Comparison of ENCODE assay signal across 18 cellular contexts in the genomic region with DNA sequence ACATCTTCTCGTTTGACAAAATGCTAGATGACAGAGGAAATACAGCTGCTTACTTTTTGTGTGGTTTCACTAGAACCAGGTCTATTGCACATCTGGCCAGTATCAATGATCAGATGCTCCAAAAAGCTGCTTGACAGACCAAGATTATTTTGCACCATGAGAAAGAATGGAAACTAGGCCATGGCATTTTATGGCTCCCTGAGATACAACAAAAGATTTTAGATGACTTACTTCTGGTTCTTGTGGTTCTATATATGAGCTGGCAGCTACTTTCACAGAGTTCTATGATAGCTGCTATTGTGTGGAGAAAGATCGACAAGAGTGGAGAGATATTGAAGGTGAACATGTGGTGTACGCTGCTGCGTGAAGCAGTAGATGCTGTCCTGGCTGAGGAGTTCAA. TPM values are rescaled to one million over a fixed set of nuclear protein-coding genes. Genes with fewer than 3 reads are reported as not detected.
DNase-seq lines count a peak whose midpoint lies in the region; ATAC-seq lines count a peak whose summit lies in the region.
"Had no signal": no experiment of that assay in that cellular context is flagged by ENCODE, and none has a peak within 500 bp of the region (broad histone marks: within the 10 kb centered on the region; RNA-seq: fewer than 3 reads in every experiment).

No MANE protein-coding gene starts in this region.

- no peak overlapping the region for H4K8ac ChIP-seq in trophoblast cell (ENCODE audit: low read depth, low read length)

- no peak overlapping the region for H2BK120ac ChIP-seq in trophoblast cell (ENCODE audit: insufficient read depth, low read length, poor library complexity)

- peak overlapping the region; percentile 1 for H3K27ac Mint-ChIP-seq in activated CD8-positive, alpha-beta memory T cell treated with anti-CD3 and anti-CD28 coated beads, Interleukin-2, amount 10 ng/mL, durations not matched to agents 7 days and 5 days
- H3K27ac Mint-ChIP-seq: activated naive CD8-positive, alpha-beta T cell had no signal

- no peaks in the 10 kb centered on the region for H3K4me1 ChIP-seq in trophoblast cell (ENCODE audit: control insufficient read depth in 1 of 2, insufficient read depth in 2 of 2, low read length in 2 of 2)
- H3K4me1 ChIP-seq: gastroesophageal sphincter had no signal

- no peak overlapping the region for H2BK12ac ChIP-seq in trophoblast cell (ENCODE audit: low read length)

- no peaks in the 10 kb centered on the region for H3K36me3 ChIP-seq in trophoblast cell (ENCODE audit: control insufficient read depth in 1 of 2, insufficient read depth in 2 of 2, low read length in 2 of 2)
- H3K36me3 ChIP-seq: gastroesophageal sphincter, thoracic aorta had no signal

- H2AK5ac ChIP-seq in trophoblast cell (ENCODE audit: low read length), result no peak overlapping the region

- no peaks in the 10 kb centered on the region for H3K27me3 ChIP-seq in trophoblast cell (ENCODE audit: insufficient read depth, low read length)
- H3K27me3 ChIP-seq: gastroesophageal sphincter had no signal

- no peak overlapping the region for H3K27ac ChIP-seq in trophoblast cell (ENCODE audit: low read depth, low read length)
- H3K27ac ChIP-seq: gastroesophageal sphincter, thoracic aorta had no signal

- H3K79me2 ChIP-seq in trophoblast cell (ENCODE audit: control insufficient read depth, insufficient read depth, low read length, poor library complexity), result no peaks in the 10 kb centered on the region

- no peak overlapping the region for H3K4me3 ChIP-seq in trophoblast cell (ENCODE audit: low read depth, low read length)
- H3K4me3 ChIP-seq: gastroesophageal sphincter, thoracic aorta had no signal

- no peak overlapping the region for H3K4ac ChIP-seq in trophoblast cell (ENCODE audit: low read depth, low read length)

- peaks cover 32% of the 10 kb centered on the region for H3K4me1 Mint-ChIP-seq in activated CD8-positive, alpha-beta memory T cell treated with anti-CD3 and anti-CD28 coated beads, Interleukin-2, amount 10 ng/mL, durations not matched to agents 7 days and 5 days

- no CpG with 5 or more reads among the region's 4 CpGs for WGBS in trophoblast cell (ENCODE audit: extremely low coverage, insufficient coverage, insufficient read length)

- peaks cover 4% of the 10 kb centered on the region for H3K36me3 Mint-ChIP-seq in activated CD8-positive, alpha-beta memory T cell treated with anti-CD3 and anti-CD28 coated beads, Interleukin-2, amount 10 ng/mL, durations not matched to agents 7 days and 5 days

- no peak overlapping the region for H4K91ac ChIP-seq in trophoblast cell (ENCODE audit: low read depth, low read length)

- no peak overlapping the region for H3K9ac ChIP-seq in trophoblast cell (ENCODE audit: low read length)

- H3K4me2 ChIP-seq in trophoblast cell (ENCODE audit: low read length), result no peak overlapping the region

- H3K18ac ChIP-seq in trophoblast cell (ENCODE audit: low read length), result no peak overlapping the region

- no peaks in the 10 kb centered on the region for H3K9me3 ChIP-seq in trophoblast cell (ENCODE audit: insufficient read depth, low read depth, low read length)
- H3K9me3 ChIP-seq: gastroesophageal sphincter, thoracic aorta had no signal

- H3K79me1 ChIP-seq in trophoblast cell (ENCODE audit: low read length), result no peaks in the 10 kb centered on the region

- peak; percentile 87 for ATAC-seq in activated CD8-positive, alpha-beta memory T cell treated with anti-CD3 and anti-CD28 coated beads, Interleukin-2, amount 10 ng/mL, durations not matched to agents 7 days and 5 days
- peak; percentile 53 for ATAC-seq in GM19455 (IDR thresholded peaks at IDR 0.05; ENCODE audit: unreplicated experiment)
- peak; percentile 79 for ATAC-seq in HG03442 (IDR thresholded peaks at IDR 0.05; ENCODE audit: unreplicated experiment)
- ATAC-seq in stimulated activated naive CD8-positive, alpha-beta T cell treated with anti-CD3 and anti-CD28 coated beads, Interleukin-15, Interleukin-2, amounts not matched to agents 100 U/mL and 50 U/mL, for 24 hours, result peak; percentile 94
- no peak for ATAC-seq in HG03139 (IDR thresholded peaks at IDR 0.05; ENCODE audit: unreplicated experiment)
- ATAC-seq: gastroesophageal sphincter, Right ventricle myocardium inferior had no signal

- peaks cover 58% of the 10 kb centered on the region for H3K27me3 Mint-ChIP-seq in activated CD8-positive, alpha-beta memory T cell treated with anti-CD3 and anti-CD28 coated beads, Interleukin-2, amount 10 ng/mL, durations not matched to agents 7 days and 5 days

- no peak overlapping the region for H3K4me3 Mint-ChIP-seq in activated CD8-positive, alpha-beta memory T cell treated with anti-CD3 and anti-CD28 coated beads, Interleukin-2, amount 10 ng/mL, durations not matched to agents 7 days and 5 days
- H3K4me3 Mint-ChIP-seq: activated naive CD8-positive, alpha-beta T cell had no signal

- CTCF ChIA-PET in activated CD8-positive, alpha-beta memory T cell treated with anti-CD3 and anti-CD28 coated beads, Interleukin-2, amount 10 ng/mL, durations not matched to agents 7 days and 5 days (lab: Charles Lee), result no interaction called here

- H2BK5ac ChIP-seq in trophoblast cell (ENCODE audit: low read depth, low read length, poor library complexity), result no peak overlapping the region

- H4K12ac ChIP-seq in trophoblast cell (ENCODE audit: low read depth, low read length), result no peak overlapping the region

- H2AFZ ChIP-seq in trophoblast cell (ENCODE audit: insufficient read depth, low read length, poor library complexity), result no peak overlapping the region

- no peak overlapping the region for H3K14ac ChIP-seq in trophoblast cell (ENCODE audit: low read length)

- no peak overlapping the region for H3K23ac ChIP-seq in trophoblast cell (ENCODE audit: low read length)

- DNase-seq in activated CD8-positive, alpha-beta memory T cell treated with anti-CD3 and anti-CD28 coated beads, Interleukin-2, amount 10 ng/mL, durations not matched to agents 7 days and 5 days, result no peak
- no peak for DNase-seq in activated CD8-positive, alpha-beta memory T cell treated with anti-CD3 and anti-CD28 coated beads for 24 hours
- DNase-seq in stimulated activated naive CD8-positive, alpha-beta T cell treated with anti-CD3 and anti-CD28 coated beads, Interleukin-15, Interleukin-2, amounts not matched to agents 100 U/mL and 50 U/mL, for 24 hours, result no peak
- DNase-seq in trophoblast cell (no peak), superior temporal gyrus (ENCODE audit: extremely low spot score) (no peak)
- DNase-seq: activated CD4-positive, alpha-beta T cell treated with anti-CD3 and anti-CD28 coated beads, Interleukin-2, amount 50 U/mL, for 4 hours; KG1; occipital lobe; small intestine had no signal

- H3K9me3 Mint-ChIP-seq in activated CD8-positive, alpha-beta memory T cell treated with anti-CD3 and anti-CD28 coated beads, Interleukin-2, amount 10 ng/mL, durations not matched to agents 7 days and 5 days (ENCODE audit: low read depth), result peaks cover 3% of the 10 kb centered on the region

RNA-seq across cellular contexts. Expression of gene PPFIBP1, which starts 25.8 kb away (rescaled TPM):
- total RNA-seq in activated CD8-positive, alpha-beta memory T cell treated with anti-CD3 and anti-CD28 coated beads, Interleukin-2, amount 10 ng/mL, durations not matched to agents 7 days and 5 days, result 10 to 100 TPM in 1 of 2 experiments, 1 to 10 TPM in 1; 5.4 to 23.2 TPM
- polyA plus RNA-seq in trophoblast cell (2013), result 104 and 107 TPM in 2 replicates

RNA-seq across cellular contexts. Expression of gene SMCO2, which starts 51.6 kb away (rescaled TPM):
- under 1 TPM; 0.89 to 0.91 TPM for total RNA-seq in activated CD8-positive, alpha-beta memory T cell treated with anti-CD3 and anti-CD28 coated beads, Interleukin-2, amount 10 ng/mL, durations not matched to agents 7 days and 5 days
- polyA plus RNA-seq in trophoblast cell (2013), result 0.14 and 0.19 TPM in 2 replicates
- total RNA-seq: cerebellum, gastroesophageal sphincter, mesenteric fat pad, Right ventricle myocardium inferior, thoracic aorta had no signal
